Comparison of ENCODE assay signal across 30 cellular contexts in the genomic region with DNA sequence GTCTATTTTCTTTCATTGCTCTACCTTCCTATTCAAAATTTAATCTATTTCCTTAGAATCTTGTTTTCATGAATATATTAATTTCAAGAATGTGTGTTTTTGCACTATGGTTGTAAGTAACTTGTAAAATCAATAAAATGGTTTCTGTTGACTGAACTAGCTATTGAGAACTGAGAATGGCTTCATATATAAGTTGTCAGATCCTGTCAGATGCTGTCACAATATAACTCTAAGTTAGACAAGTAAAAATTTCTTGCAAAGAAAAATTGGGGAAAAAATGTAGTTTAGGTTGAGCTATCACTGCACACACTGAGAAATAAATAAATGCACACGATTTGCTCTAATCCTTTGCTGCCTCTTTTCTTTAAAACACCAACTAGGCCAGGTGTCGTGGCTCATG.
"Had no signal": no experiment of that assay in that cellular context is flagged by ENCODE, and none has a peak within 500 bp of the region (broad histone marks: within the 10 kb centered on the region; RNA-seq: fewer than 3 reads in every experiment).

No MANE protein-coding gene starts in this region.

- H3K4me3 ChIP-seq: adrenal gland, ascending aorta, body of pancreas, breast epithelium, cardiac muscle cell had no signal

- H3K27me3 ChIP-seq: ascending aorta, body of pancreas, brain microvascular endothelial cell, breast epithelium had no signal

- DNase-seq: activated effector memory CD4-positive, alpha-beta T cell treated with anti-CD3 and anti-CD28 coated beads, Interleukin-2, amount 50 U/mL, for 16 hours; activated effector memory CD4-positive, alpha-beta T cell treated with Interleukin-2 at 50 U/mL for 16 hours; activated gamma-delta T cell; activated gamma-delta T cell treated with Interleukin-2 at 50 U/mL for 16 hours; activated naive CD4-positive, alpha-beta T cell; activated naive CD4-positive, alpha-beta T cell treated with anti-CD3 and anti-CD28 coated beads for 36 hours; activated naive CD4-positive, alpha-beta T cell treated with anti-CD3 and anti-CD28 coated beads, Interleukin-2, amount 10 ng/mL, durations not matched to agents 7 days and 5 days; activated naive CD4-positive, alpha-beta T cell treated with anti-CD3 and anti-CD28 coated beads, Interleukin-2, amount 50 U/mL, for 16 hours; activated naive CD4-positive, alpha-beta T cell treated with Interleukin-2 at 50 U/mL for 16 hours; activated naive CD8-positive, alpha-beta T cell treated with anti-CD3 and anti-CD28 coated beads for 36 hours; activated naive CD8-positive, alpha-beta T cell treated with anti-CD3 and anti-CD28 coated beads, Interleukin-2, amount 10 ng/mL, durations not matched to agents 7 days and 5 days; activated naive CD8-positive, alpha-beta T cell treated with anti-CD3 and anti-CD28 coated beads, Interleukin-2, amount 50 U/mL, for 24 hours; activated T-cell treated with anti-CD3 and anti-CD28 coated beads, Interleukin-2, amount 50 U/mL, for 1 hour; activated T-cell treated with anti-CD3 and anti-CD28 coated beads, Interleukin-2, amount 50 U/mL, for 24 hours; activated T-cell treated with anti-CD3 and anti-CD28 coated beads, Interleukin-2, amount 50 U/mL, for 4 hours; activated T-cell treated with anti-CD3 and anti-CD28 coated beads, Interleukin-2, amount 50 U/mL, for 48 hours; activated T-cell treated with anti-CD3 and anti-CD28 coated beads, Interleukin-2, amount 50 U/mL, for 72 hours; adrenal gland; amniotic stem cell; amygdala; anterior cingulate cortex; aorta; body of pancreas; brain microvascular endothelial cell; caudate nucleus; central memory CD4-positive, alpha-beta T cell; cerebellar nuclear complex had no signal

- H3K36me3 ChIP-seq: adrenal gland, ascending aorta, brain microvascular endothelial cell, breast epithelium, cardiac muscle cell had no signal

- H3K27ac ChIP-seq: adrenal gland, ascending aorta, body of pancreas, brain microvascular endothelial cell, breast epithelium, cardiac muscle cell had no signal

- H3K9me3 ChIP-seq: adrenal gland, ascending aorta, body of pancreas, breast epithelium had no signal
